Comparison of ENCODE assay signal across 14 cellular contexts in genomic region chr18:9108911-9109310, GRCh38. TPM values are rescaled to one million over a fixed set of nuclear protein-coding genes. Genes with fewer than 3 reads are reported as not detected.
DNase-seq lines count a peak whose midpoint lies in the region; ATAC-seq and TF ChIP-seq lines count a peak whose summit lies in the region.
"Had no signal": no experiment of that assay in that cellular context is flagged by ENCODE, and none has a peak within 500 bp of the region (broad histone marks: within the 10 kb centered on the region; RNA-seq: fewer than 3 reads in every experiment).

No MANE protein-coding gene starts in this region.

- no TSS peak for BruUV-seq in PC-3 (replicated peaks; lab: Mats Ljungman, UMichigan)

- H3K27me3 ChIP-seq in esophagus squamous epithelium (no peaks in the 10 kb centered on the region), PC-3 (ENCODE audit: low read length) (no peaks in the 10 kb centered on the region)

- no peak overlapping the region for H3K4me2 ChIP-seq in PC-3 (ENCODE audit: low read length)

- H3K9ac ChIP-seq in PC-3 (ENCODE audit: low read length) = no peak overlapping the region

- no peaks in the 10 kb centered on the region for H3F3A ChIP-seq in PC-3 (ENCODE audit: low read length, unreplicated experiment)

- no peaks in the 10 kb centered on the region for H3K36me3 ChIP-seq in esophagus squamous epithelium
- H3K36me3 ChIP-seq in PC-3 (ENCODE audit: low read depth, low read length) = peaks cover 20% of the 10 kb centered on the region; the same call in 1 of the 2 replicates

- POLR2A ChIA-PET in activated CD4-positive, alpha-beta T cell treated with anti-CD3 and anti-CD28 coated beads, Interleukin-2, amount 10 ng/mL, durations not matched to agents 7 days and 5 days (lab: Charles Lee) = interaction anchor here (0.6 kb wide), 1 partner anchor 38 kb away, joined by 6 read pairs; no protein-coding TSS in a partner anchor
- POLR2A ChIA-PET in T-cell (lab: Charles Lee) = interaction anchor here (0.6 to 2.0 kb wide), 6 partner anchors 9 to 301 kb away, joined by 3 to 11 read pairs (median 6); no protein-coding TSS in a partner anchor
- POLR2A ChIA-PET in PC-3 (lab: Charles Lee; ENCODE audit: unreplicated experiment) = interaction anchor here (1.0 kb wide), 1 partner anchor 9 kb away, joined by 4 read pairs; no protein-coding TSS in a partner anchor

- peak overlapping the region; percentile 58 for H3K4me3 Mint-ChIP-seq in activated CD4-positive, alpha-beta T cell treated with anti-CD3 and anti-CD28 coated beads, Interleukin-2, amount 10 ng/mL, durations not matched to agents 24 days and 14 days
- no peak overlapping the region for H3K4me3 Mint-ChIP-seq in activated CD4-positive, alpha-beta T cell treated with anti-CD3 and anti-CD28 coated beads, Interleukin-2, amount 10 ng/mL, durations not matched to agents 7 days and 5 days
- peak overlapping the region; percentile 55 to 91 (median 62) for H3K4me3 Mint-ChIP-seq in T-cell
- peak overlapping the region; percentile 81 for H3K4me3 Mint-ChIP-seq in stimulated activated effector memory CD8-positive, alpha-beta T cell treated with anti-CD3 and anti-CD28 coated beads, Interleukin-12 subunit alpha, Interleukin-12 subunit beta, amount 100 ng/mL, for 72 hours

- peaks cover 46 to 100% (median 77%) of the 10 kb centered on the region in 3 donors for H3K4me1 ChIP-seq in esophagus squamous epithelium
- peaks cover 53% of the 10 kb centered on the region for H3K4me1 ChIP-seq in PC-3 (ENCODE audit: insufficient read depth, low read length)

- H3K9me3 ChIP-seq in esophagus squamous epithelium (no peaks in the 10 kb centered on the region), PC-3 (ENCODE audit: low read length) (no peaks in the 10 kb centered on the region)

- H3K27ac Mint-ChIP-seq in activated CD4-positive, alpha-beta T cell treated with anti-CD3 and anti-CD28 coated beads, Interleukin-2, amount 10 ng/mL, durations not matched to agents 24 days and 14 days = peak overlapping the region; percentile 81
- H3K27ac Mint-ChIP-seq in activated CD4-positive, alpha-beta T cell treated with anti-CD3 and anti-CD28 coated beads, Interleukin-2, amount 10 ng/mL, durations not matched to agents 7 days and 5 days = no peak overlapping the region
- peak overlapping the region; percentile 82 to 89 for H3K27ac Mint-ChIP-seq in T-cell
- peak overlapping the region; percentile 69 for H3K27ac Mint-ChIP-seq in stimulated activated effector memory CD8-positive, alpha-beta T cell treated with anti-CD3 and anti-CD28 coated beads, Interleukin-12 subunit alpha, Interleukin-12 subunit beta, amount 100 ng/mL, for 72 hours

- H3K4me1 Mint-ChIP-seq in activated CD4-positive, alpha-beta T cell treated with anti-CD3 and anti-CD28 coated beads, Interleukin-2, amount 10 ng/mL, durations not matched to agents 24 days and 14 days = peaks cover 69% of the 10 kb centered on the region
- peaks cover 83% of the 10 kb centered on the region for H3K4me1 Mint-ChIP-seq in activated CD4-positive, alpha-beta T cell treated with anti-CD3 and anti-CD28 coated beads, Interleukin-2, amount 10 ng/mL, durations not matched to agents 7 days and 5 days
- H3K4me1 Mint-ChIP-seq in T-cell = peaks cover 96 to 100% (median 96%) of the 10 kb centered on the region in 3 donors
- peaks cover 73% of the 10 kb centered on the region for H3K4me1 Mint-ChIP-seq in stimulated activated effector memory CD8-positive, alpha-beta T cell treated with anti-CD3 and anti-CD28 coated beads, Interleukin-12 subunit alpha, Interleukin-12 subunit beta, amount 100 ng/mL, for 72 hours

- H3K4me3 ChIP-seq in esophagus squamous epithelium (no peak overlapping the region), PC-3 (ENCODE audit: low read length) (no peak overlapping the region)
- H3K4me3 ChIP-seq: K562 had no signal

- peaks cover 77% of the 10 kb centered on the region for H3K36me3 Mint-ChIP-seq in activated CD4-positive, alpha-beta T cell treated with anti-CD3 and anti-CD28 coated beads, Interleukin-2, amount 10 ng/mL, durations not matched to agents 24 days and 14 days (ENCODE audit: low read depth)
- peaks cover 72% of the 10 kb centered on the region for H3K36me3 Mint-ChIP-seq in activated CD4-positive, alpha-beta T cell treated with anti-CD3 and anti-CD28 coated beads, Interleukin-2, amount 10 ng/mL, durations not matched to agents 7 days and 5 days (ENCODE audit: low read depth)
- peaks cover 31% of the 10 kb centered on the region for H3K36me3 Mint-ChIP-seq in T-cell
- peaks cover 100% of the 10 kb centered on the region for H3K36me3 Mint-ChIP-seq in stimulated activated effector memory CD8-positive, alpha-beta T cell treated with anti-CD3 and anti-CD28 coated beads, Interleukin-12 subunit alpha, Interleukin-12 subunit beta, amount 100 ng/mL, for 72 hours

- H2AFZ ChIP-seq in PC-3 (ENCODE audit: low read length) = no peak overlapping the region

- H3K9me3 Mint-ChIP-seq in activated CD4-positive, alpha-beta T cell treated with anti-CD3 and anti-CD28 coated beads, Interleukin-2, amount 10 ng/mL, durations not matched to agents 24 days and 14 days = no peaks in the 10 kb centered on the region
- no peaks in the 10 kb centered on the region for H3K9me3 Mint-ChIP-seq in activated CD4-positive, alpha-beta T cell treated with anti-CD3 and anti-CD28 coated beads, Interleukin-2, amount 10 ng/mL, durations not matched to agents 7 days and 5 days
- no peaks in the 10 kb centered on the region for H3K9me3 Mint-ChIP-seq in T-cell
- H3K9me3 Mint-ChIP-seq in stimulated activated effector memory CD8-positive, alpha-beta T cell treated with anti-CD3 and anti-CD28 coated beads, Interleukin-12 subunit alpha, Interleukin-12 subunit beta, amount 100 ng/mL, for 72 hours = no peaks in the 10 kb centered on the region

- peaks cover 100% of the 10 kb centered on the region for H3K79me2 ChIP-seq in PC-3 (ENCODE audit: low read length)

- H3K27ac ChIP-seq in esophagus squamous epithelium (peak overlapping the region in 3 of 4 donors; percentile 39 to 75 (median 48)), PC-3 (ENCODE audit: low read length) (no peak overlapping the region)
- H3K27ac ChIP-seq: VCaP had no signal

- TF ChIP-seq CTCF in esophagus squamous epithelium (IDR thresholded peaks at IDR 0.05) (no peak), PC-3 (conservative IDR thresholded peaks at IDR 0.05; ENCODE audit: low read depth, low read length) (no peak)

- TF ChIP-seq POLR2A in esophagus squamous epithelium (IDR thresholded peaks at IDR 0.05) = no peak

- WGBS in esophagus squamous epithelium, 2 donors = 49 to 88% methylated on average over 2 of the region's 2 CpGs

- CTCF ChIA-PET in activated CD4-positive, alpha-beta T cell treated with anti-CD3 and anti-CD28 coated beads, Interleukin-2, amount 10 ng/mL, durations not matched to agents 7 days and 5 days (lab: Charles Lee) = interaction anchor here (1.0 to 3.2 kb wide), 8 partner anchors 9 to 35 kb away, joined by 3 to 13 read pairs (median 6); partner anchors contain the start of gene ANKRD12
- CTCF ChIA-PET in T-cell (lab: Charles Lee) = interaction anchor here (0.7 to 2.3 kb wide), 7 partner anchors 9 to 72 kb away, joined by 3 to 9 read pairs (median 5); no protein-coding TSS in a partner anchor
- CTCF ChIA-PET in PC-3 (lab: Charles Lee) = no interaction called here

- H4K20me1 ChIP-seq in PC-3 (ENCODE audit: low read length) = peaks cover 64% of the 10 kb centered on the region

- H3K27me3 Mint-ChIP-seq in activated CD4-positive, alpha-beta T cell treated with anti-CD3 and anti-CD28 coated beads, Interleukin-2, amount 10 ng/mL, durations not matched to agents 24 days and 14 days = no peaks in the 10 kb centered on the region
- H3K27me3 Mint-ChIP-seq in activated CD4-positive, alpha-beta T cell treated with anti-CD3 and anti-CD28 coated beads, Interleukin-2, amount 10 ng/mL, durations not matched to agents 7 days and 5 days = no peaks in the 10 kb centered on the region
- no peaks in the 10 kb centered on the region for H3K27me3 Mint-ChIP-seq in T-cell

- ATAC-seq in T-cell (replicated peaks in 1 of 4) (peak in 1 of 4 experiments; percentile 21), PC-3 (no peak)
- ATAC-seq in stimulated activated effector memory CD8-positive, alpha-beta T cell treated with anti-CD3 and anti-CD28 coated beads, Interleukin-12 subunit alpha, Interleukin-12 subunit beta, amount 100 ng/mL, for 72 hours = peak; percentile 61
- ATAC-seq: HCT116, K562, Panc1 had no signal

- DNase-seq in activated CD4-positive, alpha-beta T cell treated with anti-CD3 and anti-CD28 coated beads, Interleukin-2, amount 10 ng/mL, durations not matched to agents 24 days and 14 days = peak; percentile 60
- DNase-seq in activated CD4-positive, alpha-beta T cell treated with anti-CD3 and anti-CD28 coated beads, Interleukin-2, amount 10 ng/mL, durations not matched to agents 7 days and 5 days = no peak
- DNase-seq in T-cell (no peak), esophagus squamous epithelium (lab: John Stamatoyannopoulos, UW) (no peak), AG08396 (ENCODE audit: low spot score) (no peak), PC-3 (no peak), NCI-H1930 (lab: John Stamatoyannopoulos, UW) (no peak)
- DNase-seq in stimulated activated effector memory CD8-positive, alpha-beta T cell treated with anti-CD3 and anti-CD28 coated beads, Interleukin-12 subunit alpha, Interleukin-12 subunit beta, amount 100 ng/mL, for 72 hours (ENCODE audit: low spot score in 2 of 2) = no peak
- DNase-seq: amygdala, NCI-H2081 had no signal

- intact Hi-C loops in activated CD4-positive, alpha-beta T cell treated with anti-CD3 and anti-CD28 coated beads, Interleukin-2, amount 10 ng/mL, durations not matched to agents 24 days and 14 days (cut with micrococcal nuclease) = loop anchor here (1.0 to 5.0 kb wide), 2 partner anchors 8 to 368 kb away; partner anchors contain the start of gene RALBP1
- intact Hi-C loops in esophagus squamous epithelium (cut with DNase I) = no loop called here
- intact Hi-C loops in PC-3 (cut with micrococcal nuclease) = no loop called here

- H3K9me2 ChIP-seq in PC-3 (replicated peaks; ENCODE audit: low read length) = no peaks in the 10 kb centered on the region

RNA-seq across cellular contexts. Expression of gene NDUFV2, which starts 6.4 kb away (rescaled TPM):
- total RNA-seq in activated CD4-positive, alpha-beta T cell treated with anti-CD3 and anti-CD28 coated beads, Interleukin-2, amount 10 ng/mL, durations not matched to agents 24 days and 14 days = 357 and 360 TPM in 2 replicates
- total RNA-seq in activated CD4-positive, alpha-beta T cell treated with anti-CD3 and anti-CD28 coated beads, Interleukin-2, amount 10 ng/mL, durations not matched to agents 7 days and 5 days = 100 to 1,000 TPM; 177 to 185 TPM
- total RNA-seq in T-cell (100 to 1,000 TPM; 148 to 201 (median 156) TPM), esophagus squamous epithelium (100 to 1,000 TPM in 3 of 4 donors, 10 to 100 TPM in 1; 96.5 to 150 (median 110) TPM), PC-3 (2014; rRNA removed) (188 and 272 TPM in 2 replicates)

RNA-seq across cellular contexts. Expression of gene ANKRD12, which starts 27.7 kb away (rescaled TPM):
- 60.8 TPM in 2 replicates for total RNA-seq in activated CD4-positive, alpha-beta T cell treated with anti-CD3 and anti-CD28 coated beads, Interleukin-2, amount 10 ng/mL, durations not matched to agents 24 days and 14 days
- 100 to 1,000 TPM in 1 of 2 experiments, 10 to 100 TPM in 1; 79.4 to 107 TPM for total RNA-seq in activated CD4-positive, alpha-beta T cell treated with anti-CD3 and anti-CD28 coated beads, Interleukin-2, amount 10 ng/mL, durations not matched to agents 7 days and 5 days
- total RNA-seq in T-cell = 100 to 1,000 TPM; 183 to 211 (median 199) TPM
- total RNA-seq in esophagus squamous epithelium = 10 to 100 TPM; 13.0 to 60.3 (median 23.4) TPM
- 14.5 and 19.1 TPM in 2 replicates for total RNA-seq in PC-3 (2014; rRNA removed)
